ENCODE assay signal across 10 cellular contexts in the genomic region with DNA sequence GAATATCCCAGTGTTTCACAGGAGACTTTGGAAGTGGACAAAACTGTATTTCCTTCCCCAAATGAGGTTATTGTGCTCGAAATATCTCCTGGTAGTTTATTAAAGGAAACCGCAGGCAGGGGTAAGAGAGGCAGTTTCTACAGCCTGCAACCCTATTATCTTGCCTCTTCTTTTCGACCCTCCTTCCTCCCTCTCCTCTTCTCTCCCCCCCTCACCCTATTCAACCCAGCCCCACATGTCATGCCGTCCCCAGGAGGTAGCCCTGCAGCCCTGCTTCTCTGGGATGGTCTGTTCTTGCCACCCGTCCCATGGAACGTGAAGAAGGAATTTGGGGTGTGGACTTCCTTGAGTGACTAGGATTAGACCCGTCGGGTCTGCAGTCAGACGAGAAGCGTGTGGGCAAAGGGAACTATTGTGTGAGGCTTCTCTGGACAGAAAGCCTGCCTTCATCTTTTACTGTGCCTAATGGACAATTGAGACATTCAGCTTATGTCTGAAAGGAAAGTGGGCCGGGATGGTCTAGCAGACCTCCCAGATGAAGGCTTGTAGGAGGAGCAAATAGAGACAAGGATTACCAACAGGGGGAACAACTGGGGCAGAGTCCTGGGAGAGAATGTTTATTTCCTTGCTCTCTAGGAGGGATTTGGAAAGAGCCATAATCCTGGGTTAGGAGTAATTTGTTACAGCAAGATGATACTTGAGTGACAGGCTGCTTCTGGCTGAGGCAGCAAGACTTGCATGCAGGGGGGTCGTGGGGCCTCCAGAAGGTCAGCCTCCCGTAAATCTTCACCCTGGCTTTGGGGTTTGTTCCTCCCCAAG.
DNase-seq lines count a peak whose midpoint lies in the region; ATAC-seq and TF ChIP-seq lines count a peak whose summit lies in the region.
"Had no signal": no experiment of that assay in that cellular context is flagged by ENCODE, and none has a peak within 500 bp of the region (broad histone marks: within the 10 kb centered on the region; RNA-seq: fewer than 3 reads in every experiment).

No MANE protein-coding gene starts in this region.

- TF ChIP-seq CTCF in psoas muscle (IDR thresholded peaks at IDR 0.05) = no peak

- H3K4me3 ChIP-seq in adipocyte (ENCODE audit: low read length) (peak overlapping the region; percentile 52), psoas muscle (peak overlapping the region; percentile 38)
- no peak overlapping the region for H3K4me3 ChIP-seq in effector memory CD4-positive, alpha-beta T cell (ENCODE audit: insufficient read depth, low read depth, low read length, poor library complexity, severe bottlenecking)

- peaks cover 5% of the 10 kb centered on the region for H3K36me3 ChIP-seq in adipocyte (ENCODE audit: control insufficient read depth, insufficient read depth, low read length, severe bottlenecking)
- H3K36me3 ChIP-seq in psoas muscle (ENCODE audit: insufficient read depth in 1 of 2, low read depth in 1 of 2) = no peaks in the 10 kb centered on the region
- no peaks in the 10 kb centered on the region for H3K36me3 ChIP-seq in effector memory CD4-positive, alpha-beta T cell (ENCODE audit: control insufficient read depth, insufficient read depth, low read length)

- H3K4me1 ChIP-seq in adipocyte (ENCODE audit: control insufficient read depth, insufficient read depth, low read length) (peaks cover 46% of the 10 kb centered on the region), psoas muscle (peaks cover 39% of the 10 kb centered on the region)
- H3K4me1 ChIP-seq in effector memory CD4-positive, alpha-beta T cell (ENCODE audit: control insufficient read depth, insufficient read depth, low read length, poor library complexity, severe bottlenecking) = no peaks in the 10 kb centered on the region

- H3K9ac ChIP-seq in adipocyte (ENCODE audit: low read length) = peak overlapping the region; percentile 54

- WGBS in psoas muscle, 3 donors = 14 to 30% (median 20%) methylated on average over 13 of the region's 13 CpGs

- H3K9me3 ChIP-seq in adipocyte (ENCODE audit: control insufficient read depth, low read length) (no peaks in the 10 kb centered on the region), psoas muscle (no peaks in the 10 kb centered on the region)
- no peaks in the 10 kb centered on the region for H3K9me3 ChIP-seq in effector memory CD4-positive, alpha-beta T cell (ENCODE audit: control insufficient read depth, low read length)

- H3K27ac ChIP-seq in psoas muscle = peak overlapping the region; percentile 33
- H3K27ac ChIP-seq in effector memory CD4-positive, alpha-beta T cell (ENCODE audit: insufficient read depth, low read length, poor library complexity, severe bottlenecking) = no peak overlapping the region
- H3K27ac ChIP-seq: HL-60 had no signal

- ATAC-seq in Right ventricle myocardium superior (ENCODE audit: poor library complexity) (peak; percentile 35), psoas muscle (peak; percentile 21 to 70 (median 45)), HG02678 (IDR thresholded peaks at IDR 0.05; ENCODE audit: unreplicated experiment) (no peak)

- DNase-seq in ELF-1 (ENCODE audit: low read depth, low spot score) (peak; percentile 82), adipocyte (ENCODE audit: low read depth) (peak; percentile 38), Right ventricle myocardium superior (no peak), psoas muscle (no peak), RKO (ENCODE audit: low spot score) (no peak)
- DNase-seq in stimulated activated CD4-positive, alpha-beta T cell treated with anti-CD3 and anti-CD28 coated beads, Interleukin-1b, Interleukin-23, amount 100 ng/mL, for 48 hours = no peak
- no peak for DNase-seq in effector memory CD4-positive, alpha-beta T cell
- DNase-seq: NCI-H774 had no signal

- H3K27me3 ChIP-seq in adipocyte (replicated peaks; ENCODE audit: control insufficient read depth, insufficient read depth, low read length) = no peaks in the 10 kb centered on the region
- no peaks in the 10 kb centered on the region for H3K27me3 ChIP-seq in psoas muscle (ENCODE audit: insufficient read depth in 3 of 3, low read length in 2 of 3)
- H3K27me3 ChIP-seq in effector memory CD4-positive, alpha-beta T cell (replicated peaks; ENCODE audit: control insufficient read depth, insufficient read depth, low read length, poor library complexity, severe bottlenecking) = no peaks in the 10 kb centered on the region

- intact Hi-C loops in Right ventricle myocardium superior (cut with DNase I) (no loop called here), psoas muscle (cut with DNase I) (loop anchor here in 1 of 2 donors (5.0 kb wide), 1 partner anchor 75 kb away; a partner anchor contains a TSS)

Comparison
In these comparisons a context has a peak if more than half of its experiments do, and no peak if none do; other contexts are left out.
1. DNase-seq: peak in ELF-1 (single experiment) and adipocyte (single experiment); none in Right ventricle myocardium superior (single experiment), psoas muscle (0 of 2), RKO (single experiment), stimulated activated CD4-positive, alpha-beta T cell treated with anti-CD3 and anti-CD28 coated beads, Interleukin-1b, Interleukin-23, amount 100 ng/mL, for 48 hours (single experiment) and effector memory CD4-positive, alpha-beta T cell (0 of 3).